9 cellular contexts compared by ENCODE assay signal in genomic region chr6:52552278-52552643, GRCh38. TPM values are rescaled to one million over a fixed set of nuclear protein-coding genes. Genes with fewer than 3 reads are reported as not detected.
DNase-seq lines count a peak whose midpoint lies in the region; ATAC-seq, FAIRE-seq and TF ChIP-seq lines count a peak whose summit lies in the region.
"Had no signal": no experiment of that assay in that cellular context is flagged by ENCODE, and none has a peak within 500 bp of the region (broad histone marks: within the 10 kb centered on the region; RNA-seq: fewer than 3 reads in every experiment).

No MANE protein-coding gene starts in this region.

- H3K27me3 ChIP-seq in BLaER1 treated with 17β-estradiol and CSF1 and Interleukin-3, amounts not matched to agents 10 nM and 100 nM, result no peaks in the 10 kb centered on the region
- no peaks in the 10 kb centered on the region for H3K27me3 ChIP-seq in duodenal mucosa (ENCODE audit: control insufficient read depth in 1 of 2, insufficient read depth in 2 of 2, low read length in 2 of 2)

- DNase-seq in retina (peak; percentile 48), kidney (no peak), ureter (ENCODE audit: low spot score) (no peak)
- no peak for DNase-seq in activated CD4-positive, alpha-beta memory T cell treated with anti-CD3 and anti-CD28 coated beads, Interleukin-2, amount 10 ng/mL, durations not matched to agents 7 days and 5 days
- DNase-seq: activated naive CD8-positive, alpha-beta T cell treated with anti-CD3 and anti-CD28 coated beads, Interleukin-2, amount 10 ng/mL, durations not matched to agents 7 days and 5 days had no signal

- ATAC-seq in GM19468 (IDR thresholded peaks at IDR 0.05; ENCODE audit: extremely low read depth, unreplicated experiment), result peak; percentile 85
- ATAC-seq in HG03521 (IDR thresholded peaks at IDR 0.05; ENCODE audit: unreplicated experiment), result peak; percentile 79

- no peaks in the 10 kb centered on the region for H3K9me3 ChIP-seq in BLaER1 treated with 17β-estradiol and CSF1 and Interleukin-3, amounts not matched to agents 10 nM and 100 nM (replicated peaks in 1 of 11)
- H3K9me3 ChIP-seq in duodenal mucosa (ENCODE audit: control insufficient read depth in 1 of 2, low read length in 2 of 2), result no peaks in the 10 kb centered on the region
- H3K9me3 ChIP-seq in kidney (ENCODE audit: control insufficient read depth in 1 of 2, low read length in 2 of 2), result no peaks in the 10 kb centered on the region

- 0 out of 22 replicates have a peak overlapping the region, but pooled peaks of 1 of the 11 experiments have one; percentile 18 for H3K27ac ChIP-seq in BLaER1 treated with 17β-estradiol and CSF1 and Interleukin-3, amounts not matched to agents 10 nM and 100 nM
- H3K27ac ChIP-seq in duodenal mucosa (ENCODE audit: low read depth, low read length) (no peak overlapping the region), kidney (ENCODE audit: low read depth in 2 of 2, low read length in 2 of 2) (no peak overlapping the region)

- H3K27ac Mint-ChIP-seq in activated CD4-positive, alpha-beta memory T cell treated with anti-CD3 and anti-CD28 coated beads, Interleukin-2, amount 10 ng/mL, durations not matched to agents 7 days and 5 days, result no peak overlapping the region
- H3K27ac Mint-ChIP-seq: activated naive CD8-positive, alpha-beta T cell treated with anti-CD3 and anti-CD28 coated beads, Interleukin-2, amount 10 ng/mL, durations not matched to agents 7 days and 5 days had no signal

- no peaks in the 10 kb centered on the region for H3K9me3 Mint-ChIP-seq in activated CD4-positive, alpha-beta memory T cell treated with anti-CD3 and anti-CD28 coated beads, Interleukin-2, amount 10 ng/mL, durations not matched to agents 7 days and 5 days
- H3K9me3 Mint-ChIP-seq: activated naive CD8-positive, alpha-beta T cell treated with anti-CD3 and anti-CD28 coated beads, Interleukin-2, amount 10 ng/mL, durations not matched to agents 7 days and 5 days had no signal

- H3K36me3 Mint-ChIP-seq in activated CD4-positive, alpha-beta memory T cell treated with anti-CD3 and anti-CD28 coated beads, Interleukin-2, amount 10 ng/mL, durations not matched to agents 7 days and 5 days (ENCODE audit: low read depth), result no peaks in the 10 kb centered on the region

- H3K4me2 ChIP-seq in BLaER1 treated with 17β-estradiol and CSF1 and Interleukin-3, amounts not matched to agents 10 nM and 100 nM, result peak overlapping the region in 8 of 11 experiments; percentile 16 to 64 (median 49); a peak in 14 of 22 replicates

- peaks cover 52 to 86% (median 75%) of the 10 kb centered on the region in 10 experiments for H3K4me1 ChIP-seq in BLaER1 treated with 17β-estradiol and CSF1 and Interleukin-3, amounts not matched to agents 10 nM and 100 nM
- H3K4me1 ChIP-seq in duodenal mucosa (ENCODE audit: control insufficient read depth in 1 of 2, insufficient read depth in 2 of 2, low read length in 2 of 2), result peaks cover 50 to 62% of the 10 kb centered on the region in 2 donors
- H3K4me1 ChIP-seq in kidney (ENCODE audit: control insufficient read depth in 1 of 2, insufficient read depth in 1 of 2, low read depth in 1 of 2, low read length in 2 of 2), result peaks cover 15 to 18% of the 10 kb centered on the region in 2 donors

- no peak for TF ChIP-seq CTCF in kidney (IDR thresholded peaks at IDR 0.05; ENCODE audit: borderline replicate concordance, extremely low read depth, insufficient read depth)

- POLR2A ChIA-PET in activated CD4-positive, alpha-beta memory T cell treated with anti-CD3 and anti-CD28 coated beads, Interleukin-2, amount 10 ng/mL, durations not matched to agents 7 days and 5 days (lab: Charles Lee), result no interaction called here

- H3K4me3 ChIP-seq in BLaER1 treated with 17β-estradiol and CSF1 and Interleukin-3, amounts not matched to agents 10 nM and 100 nM, result no peak overlapping the region
- peak overlapping the region; percentile 24 to 44 for H3K4me3 ChIP-seq in duodenal mucosa (ENCODE audit: low read depth in 1 of 2, low read length in 2 of 2)
- peak overlapping the region in 1 of 2 donors; percentile 25 for H3K4me3 ChIP-seq in kidney (ENCODE audit: low read length in 2 of 2)

- H3K27me3 Mint-ChIP-seq in activated CD4-positive, alpha-beta memory T cell treated with anti-CD3 and anti-CD28 coated beads, Interleukin-2, amount 10 ng/mL, durations not matched to agents 7 days and 5 days, result no peaks in the 10 kb centered on the region
- H3K27me3 Mint-ChIP-seq: activated naive CD8-positive, alpha-beta T cell treated with anti-CD3 and anti-CD28 coated beads, Interleukin-2, amount 10 ng/mL, durations not matched to agents 7 days and 5 days had no signal

- peaks cover 31 to 98% (median 62%) of the 10 kb centered on the region in 11 experiments; a peak in 18 of 22 replicates for H4K20me1 ChIP-seq in BLaER1 treated with 17β-estradiol and CSF1 and Interleukin-3, amounts not matched to agents 10 nM and 100 nM

- H3K36me3 ChIP-seq in BLaER1 treated with 17β-estradiol and CSF1 and Interleukin-3, amounts not matched to agents 10 nM and 100 nM, result peaks cover 0 to 54% (median 22%) of the 10 kb centered on the region in 11 experiments; a peak in 13 of 22 replicates
- H3K36me3 ChIP-seq in duodenal mucosa (ENCODE audit: control insufficient read depth in 1 of 2, insufficient read depth in 2 of 2, low read length in 2 of 2) (no peaks in the 10 kb centered on the region), kidney (ENCODE audit: control insufficient read depth in 1 of 2, insufficient read depth in 2 of 2, low read length in 2 of 2) (no peaks in the 10 kb centered on the region)

- H3K4me3 Mint-ChIP-seq in activated CD4-positive, alpha-beta memory T cell treated with anti-CD3 and anti-CD28 coated beads, Interleukin-2, amount 10 ng/mL, durations not matched to agents 7 days and 5 days, result no peak overlapping the region
- H3K4me3 Mint-ChIP-seq: activated naive CD8-positive, alpha-beta T cell treated with anti-CD3 and anti-CD28 coated beads, Interleukin-2, amount 10 ng/mL, durations not matched to agents 7 days and 5 days had no signal

- FAIRE-seq in kidney (lab: Jason Lieb, UNC), result no peak

- CTCF ChIA-PET in activated CD4-positive, alpha-beta memory T cell treated with anti-CD3 and anti-CD28 coated beads, Interleukin-2, amount 10 ng/mL, durations not matched to agents 7 days and 5 days (lab: Charles Lee), result no interaction called here

- no peak overlapping the region for H3K9ac ChIP-seq in BLaER1 treated with 17β-estradiol and CSF1 and Interleukin-3, amounts not matched to agents 10 nM and 100 nM
- H3K9ac ChIP-seq in duodenal mucosa (ENCODE audit: low read depth in 1 of 2, low read length in 2 of 2) (peak overlapping the region in 1 of 2 donors; percentile 35), kidney (ENCODE audit: low read length in 2 of 2) (no peak overlapping the region)

- intact Hi-C loops in kidney (cut with DNase I), result no loop called here

- no peaks in the 10 kb centered on the region for H3K4me1 Mint-ChIP-seq in activated CD4-positive, alpha-beta memory T cell treated with anti-CD3 and anti-CD28 coated beads, Interleukin-2, amount 10 ng/mL, durations not matched to agents 7 days and 5 days
- H3K4me1 Mint-ChIP-seq: activated naive CD8-positive, alpha-beta T cell treated with anti-CD3 and anti-CD28 coated beads, Interleukin-2, amount 10 ng/mL, durations not matched to agents 7 days and 5 days had no signal

RNA-seq across cellular contexts. Expression of gene TRAM2, which starts 24.6 kb away (rescaled TPM):
- 20.7 TPM for total RNA-seq in kidney
- polyA plus RNA-seq in kidney (ENCODE audit: insufficient read depth, low read depth, low replicate concordance), result 4.5 TPM
- 1 to 10 TPM; 5.7 to 6.5 TPM for total RNA-seq in activated CD4-positive, alpha-beta memory T cell treated with anti-CD3 and anti-CD28 coated beads, Interleukin-2, amount 10 ng/mL, durations not matched to agents 7 days and 5 days
- 14.1 TPM for total RNA-seq in ureter

Comparison
In these comparisons a context has a peak if more than half of its experiments do, and no peak if none do; other contexts are left out.
1. H3K4me3 ChIP-seq: peak in duodenal mucosa (2 of 2); none in BLaER1 treated with 17β-estradiol and CSF1 and Interleukin-3, amounts not matched to agents 10 nM and 100 nM (0 of 10).